Comparison of ENCODE assay signal across 11 cellular contexts in the genomic region with DNA sequence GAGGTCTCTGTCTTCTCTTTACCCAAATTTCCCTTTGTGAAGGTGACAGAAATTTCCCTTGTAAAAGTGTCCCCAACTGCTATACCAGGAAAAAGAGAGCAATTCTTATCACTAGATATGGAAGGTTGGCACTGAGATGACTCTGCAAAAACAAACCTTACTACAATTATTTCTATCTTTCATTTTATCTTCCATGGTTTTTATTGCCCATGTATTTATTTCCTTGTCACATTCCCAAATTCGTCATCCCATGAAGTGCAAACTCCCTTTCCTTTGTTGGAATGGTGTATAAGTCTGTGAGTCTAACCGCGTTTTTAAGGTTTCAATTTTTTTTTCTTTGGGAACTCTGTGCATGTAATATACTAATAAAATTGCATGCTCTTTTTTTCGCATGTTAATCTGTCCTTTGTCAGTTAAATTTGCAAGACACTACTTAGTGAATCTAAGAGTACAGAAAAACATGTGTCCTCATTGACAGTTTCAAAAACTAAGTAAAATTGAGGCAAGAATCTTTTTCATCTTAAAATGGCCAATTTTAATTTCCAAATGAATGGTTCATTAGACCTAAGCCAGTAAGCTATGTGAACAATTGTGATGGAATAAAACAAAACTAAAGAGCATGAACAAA.
"Had no signal": no experiment of that assay in that cellular context is flagged by ENCODE, and none has a peak within 500 bp of the region (broad histone marks: within the 10 kb centered on the region; RNA-seq: fewer than 3 reads in every experiment).

No MANE protein-coding gene starts in this region.

- ATAC-seq: pancreas; stimulated activated effector memory CD8-positive, alpha-beta T cell treated with anti-CD3 and anti-CD28 coated beads, Interleukin-12 subunit alpha, Interleukin-12 subunit beta, amount 100 ng/mL, for 72 hours had no signal

- H3K27me3 ChIP-seq: cardiac muscle cell, pancreas, sigmoid colon, thyroid gland had no signal

- H3K4me3 ChIP-seq: cardiac muscle cell, pancreas, sigmoid colon, thyroid gland had no signal

- DNase-seq: activated CD4-positive, alpha-beta T cell treated with anti-CD3 and anti-CD28 coated beads for 48 hours; activated CD8-positive, alpha-beta memory T cell treated with anti-CD3 and anti-CD28 coated beads for 24 hours; activated naive CD4-positive, alpha-beta T cell; foreskin melanocyte; pancreas; sigmoid colon; stimulated activated CD4-positive, alpha-beta T cell treated with anti-CD3 and anti-CD28 coated beads, Interleukin-1b, Interleukin-23, amount 100 ng/mL, for 48 hours; thyroid gland had no signal

- H3K9me3 Mint-ChIP-seq: stimulated activated effector memory CD8-positive, alpha-beta T cell treated with anti-CD3 and anti-CD28 coated beads, Interleukin-12 subunit alpha, Interleukin-12 subunit beta, amount 100 ng/mL, for 72 hours had no signal

- H3K36me3 ChIP-seq: cardiac muscle cell, pancreas, sigmoid colon, thyroid gland had no signal

- H3K4me3 Mint-ChIP-seq: stimulated activated effector memory CD8-positive, alpha-beta T cell treated with anti-CD3 and anti-CD28 coated beads, Interleukin-12 subunit alpha, Interleukin-12 subunit beta, amount 100 ng/mL, for 72 hours had no signal

- H3K9me3 ChIP-seq: pancreas, sigmoid colon, thyroid gland had no signal

- H3K27ac ChIP-seq: cardiac muscle cell, epithelial cell of prostate, pancreas, sigmoid colon, thyroid gland had no signal

- H3K27ac Mint-ChIP-seq: stimulated activated effector memory CD8-positive, alpha-beta T cell treated with anti-CD3 and anti-CD28 coated beads, Interleukin-12 subunit alpha, Interleukin-12 subunit beta, amount 100 ng/mL, for 72 hours had no signal
